In genomic region chr3:171813278-171813896, GRCh38 we compare ENCODE assay signal across 1 cellular context.
A peak's percentile ranks its signal among the peaks of the same experiment; 100 is the strongest.
TF ChIP-seq lines count a peak whose summit lies in the region.

No MANE protein-coding gene starts in this region.

TF ChIP-seq in GM12878, 131 proteins besides CTCF, POLR2A, EP300 and RAD21 (continued from another document):
- TF ChIP-seq NKRF (conservative IDR thresholded peaks at IDR 0.05), result peak; percentile 32; the same call in 1 of the 2 replicates
- no peak for TF ChIP-seq MTA3 (IDR thresholded peaks at IDR 0.05; ENCODE audit: borderline replicate concordance, low read length)
- TF ChIP-seq ZNF217 (IDR thresholded peaks at IDR 0.05), result no peak
- TF ChIP-seq ZBTB40 (IDR thresholded peaks at IDR 0.05; ENCODE audit: borderline replicate concordance), result peak; percentile 26; the same call in 1 of the 2 replicates
- 0 out of 2 replicates have a peak, but pooled peaks have one; percentile 47 for TF ChIP-seq LARP7 (IDR thresholded peaks at IDR 0.05)
- no peak for TF ChIP-seq USF1 (IDR thresholded peaks at IDR 0.05; ENCODE audit: borderline replicate concordance, extremely low read length, insufficient read depth, low read depth, low read length)
- no peak for TF ChIP-seq BCLAF1 (IDR thresholded peaks at IDR 0.05)
- TF ChIP-seq GATAD2B (conservative IDR thresholded peaks at IDR 0.05; ENCODE audit: low read depth), result peak; percentile 15; the same call in 1 of the 2 replicates
- no peak for TF ChIP-seq CUX1 (IDR thresholded peaks at IDR 0.05; ENCODE audit: insufficient replicate concordance, low read depth, low read length)
- peak; percentile 18; the same call in 1 of the 2 replicates for TF ChIP-seq PKNOX1 (IDR thresholded peaks at IDR 0.05)
- peak; percentile 60; the same call in 1 of the 2 replicates for TF ChIP-seq SMARCA5 (IDR thresholded peaks at IDR 0.05)
- TF ChIP-seq HCFC1 (IDR thresholded peaks at IDR 0.05; ENCODE audit: low read length), result no peak
